16 cellular contexts compared by ENCODE assay signal in the genomic region with DNA sequence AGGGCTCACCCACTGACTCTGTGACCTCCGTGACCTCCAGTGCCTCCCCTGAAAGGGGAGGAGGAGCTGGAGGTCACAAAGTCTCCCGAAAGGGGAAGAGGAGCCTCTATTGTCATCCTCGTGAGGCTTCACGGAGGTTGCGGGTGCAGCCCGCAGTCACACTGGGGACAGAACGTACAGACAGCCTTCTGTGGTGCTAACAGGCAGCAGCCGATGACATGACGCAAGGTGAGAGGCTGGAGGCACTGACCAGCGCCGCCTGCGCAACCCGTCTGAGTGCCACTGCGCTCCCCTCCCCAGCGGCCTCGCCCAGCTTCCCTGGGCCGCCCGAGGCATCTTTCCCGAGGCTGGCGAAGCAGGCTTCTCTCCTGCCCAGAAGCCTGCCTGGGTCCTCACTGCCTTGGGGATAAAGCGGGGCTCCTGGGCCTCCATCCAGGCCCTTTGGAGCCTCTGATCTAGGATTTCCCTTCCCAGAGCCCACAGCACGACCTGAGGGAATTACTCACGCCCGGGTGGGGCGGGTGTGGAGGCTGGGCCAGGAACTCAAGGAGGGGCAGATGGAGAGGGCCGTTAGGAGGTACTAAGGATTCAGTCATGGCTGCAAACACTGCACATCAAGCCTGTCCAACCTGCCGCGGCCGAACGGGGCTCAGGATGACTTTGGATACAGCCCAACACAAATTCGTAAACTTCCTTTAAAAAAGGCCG. TPM values are rescaled to one million over a fixed set of nuclear protein-coding genes. Genes with fewer than 3 reads are reported as not detected.
DNase-seq lines count a peak whose midpoint lies in the region; ATAC-seq and TF ChIP-seq lines count a peak whose summit lies in the region.
"Had no signal": no experiment of that assay in that cellular context is flagged by ENCODE, and none has a peak within 500 bp of the region (broad histone marks: within the 10 kb centered on the region; RNA-seq: fewer than 3 reads in every experiment).

No MANE protein-coding gene starts in this region.

- H3K27ac Mint-ChIP-seq in activated naive CD4-positive, alpha-beta T cell treated with anti-CD3 and anti-CD28 coated beads, Interleukin-2, amount 10 ng/mL, durations not matched to agents 7 days and 5 days = no peak overlapping the region
- H3K27ac Mint-ChIP-seq in activated naive CD4-positive, alpha-beta T cell treated with anti-CD3 and anti-CD28 coated beads for 36 hours = no peak overlapping the region
- H3K27ac Mint-ChIP-seq in stimulated activated naive CD8-positive, alpha-beta T cell treated with anti-CD3 and anti-CD28 coated beads, Interleukin-15, amount 100 ng/mL, for 72 hours = no peak overlapping the region
- H3K27ac Mint-ChIP-seq: CD8-positive, alpha-beta memory T cell had no signal

- no peaks in the 10 kb centered on the region for H3K36me3 ChIP-seq in right lobe of liver
- no peaks in the 10 kb centered on the region for H3K36me3 ChIP-seq in transverse colon
- H3K36me3 ChIP-seq: gastroesophageal sphincter had no signal

- TF ChIP-seq EP300 in transverse colon (IDR thresholded peaks at IDR 0.05; ENCODE audit: low read depth) = no peak

- intact Hi-C loops in activated naive CD4-positive, alpha-beta T cell treated with anti-CD3 and anti-CD28 coated beads for 36 hours (cut with micrococcal nuclease) = no loop called here
- intact Hi-C loops in right lobe of liver (cut with DNase I) (loop anchor here in 1 of 2 donors (10.0 kb wide), 1 partner anchor 223 kb away; no protein-coding TSS in a partner anchor), transverse colon (cut with DNase I; ENCODE audit: low total_unique reads) (no loop called here)

- no peaks in the 10 kb centered on the region for H3K36me3 Mint-ChIP-seq in activated naive CD4-positive, alpha-beta T cell treated with anti-CD3 and anti-CD28 coated beads, Interleukin-2, amount 10 ng/mL, durations not matched to agents 7 days and 5 days
- no peaks in the 10 kb centered on the region for H3K36me3 Mint-ChIP-seq in activated naive CD4-positive, alpha-beta T cell treated with anti-CD3 and anti-CD28 coated beads for 36 hours (ENCODE audit: low read depth)

- no peaks in the 10 kb centered on the region for H3K9me3 ChIP-seq in right lobe of liver
- no peaks in the 10 kb centered on the region for H3K9me3 ChIP-seq in transverse colon
- H3K9me3 ChIP-seq: body of pancreas, gastroesophageal sphincter, SK-N-SH had no signal

- H3K4me3 ChIP-seq in right lobe of liver (no peak overlapping the region), transverse colon (no peak overlapping the region)
- H3K4me3 ChIP-seq: body of pancreas, gastroesophageal sphincter had no signal

- peak; percentile 10 for DNase-seq in activated naive CD4-positive, alpha-beta T cell treated with anti-CD3 and anti-CD28 coated beads, Interleukin-2, amount 10 ng/mL, durations not matched to agents 7 days and 5 days
- no peak for DNase-seq in activated naive CD4-positive, alpha-beta T cell treated with anti-CD3 and anti-CD28 coated beads for 36 hours
- DNase-seq in right lobe of liver = peak in 2 of 3 donors; percentile 48 to 64
- peak; percentile 64 for DNase-seq in transverse colon
- no peak for DNase-seq in stimulated activated naive CD8-positive, alpha-beta T cell treated with anti-CD3 and anti-CD28 coated beads, Interleukin-15, amount 100 ng/mL, for 72 hours
- DNase-seq: activated CD8-positive, alpha-beta memory T cell treated with anti-CD3 and anti-CD28 coated beads for 24 hours; body of pancreas; CD8-positive, alpha-beta memory T cell; SK-N-SH had no signal

- in situ Hi-C loops in transverse colon (cut with MboI; ENCODE audit: low pct_ligation_motif_present in 1 of 4, low pct_unique_long_range_greater_than_20kb in 1 of 4, low sequenced_read_pairs in 3 of 4) = no loop called here

- TF ChIP-seq POLR2A in right lobe of liver (IDR thresholded peaks at IDR 0.05) (no peak), transverse colon (IDR thresholded peaks at IDR 0.05) (no peak)

- TF ChIP-seq CTCF in VCaP (conservative IDR thresholded peaks at IDR 0.05) (no peak), right lobe of liver (IDR thresholded peaks at IDR 0.05) (no peak), transverse colon (IDR thresholded peaks at IDR 0.05) (no peak)

- no peak overlapping the region for H3K4me3 Mint-ChIP-seq in activated naive CD4-positive, alpha-beta T cell treated with anti-CD3 and anti-CD28 coated beads, Interleukin-2, amount 10 ng/mL, durations not matched to agents 7 days and 5 days
- no peak overlapping the region for H3K4me3 Mint-ChIP-seq in activated naive CD4-positive, alpha-beta T cell treated with anti-CD3 and anti-CD28 coated beads for 36 hours
- no peak overlapping the region for H3K4me3 Mint-ChIP-seq in stimulated activated naive CD8-positive, alpha-beta T cell treated with anti-CD3 and anti-CD28 coated beads, Interleukin-15, amount 100 ng/mL, for 72 hours

- no peaks in the 10 kb centered on the region for H3K4me1 Mint-ChIP-seq in activated naive CD4-positive, alpha-beta T cell treated with anti-CD3 and anti-CD28 coated beads, Interleukin-2, amount 10 ng/mL, durations not matched to agents 7 days and 5 days
- no peaks in the 10 kb centered on the region for H3K4me1 Mint-ChIP-seq in activated naive CD4-positive, alpha-beta T cell treated with anti-CD3 and anti-CD28 coated beads for 36 hours (ENCODE audit: low read depth)
- no peaks in the 10 kb centered on the region for H3K4me1 Mint-ChIP-seq in stimulated activated naive CD8-positive, alpha-beta T cell treated with anti-CD3 and anti-CD28 coated beads, Interleukin-15, amount 100 ng/mL, for 72 hours

- peaks cover 36% of the 10 kb centered on the region for H3K27me3 Mint-ChIP-seq in activated naive CD4-positive, alpha-beta T cell treated with anti-CD3 and anti-CD28 coated beads, Interleukin-2, amount 10 ng/mL, durations not matched to agents 7 days and 5 days
- H3K27me3 Mint-ChIP-seq in activated naive CD4-positive, alpha-beta T cell treated with anti-CD3 and anti-CD28 coated beads for 36 hours (ENCODE audit: low read depth) = no peaks in the 10 kb centered on the region
- H3K27me3 Mint-ChIP-seq in stimulated activated naive CD8-positive, alpha-beta T cell treated with anti-CD3 and anti-CD28 coated beads, Interleukin-15, amount 100 ng/mL, for 72 hours = peaks cover 10% of the 10 kb centered on the region

- no peaks in the 10 kb centered on the region for H3K27me3 ChIP-seq in right lobe of liver
- H3K27me3 ChIP-seq in transverse colon = no peaks in the 10 kb centered on the region
- H3K27me3 ChIP-seq: body of pancreas, gastroesophageal sphincter had no signal

- H3K27ac ChIP-seq in VCaP = peak overlapping the region; percentile 84
- peak overlapping the region in 1 of 3 donors; percentile 29 for H3K27ac ChIP-seq in right lobe of liver
- peak overlapping the region; percentile 25 to 58 (median 58) for H3K27ac ChIP-seq in transverse colon

- CTCF ChIA-PET in activated naive CD4-positive, alpha-beta T cell treated with anti-CD3 and anti-CD28 coated beads, Interleukin-2, amount 10 ng/mL, durations not matched to agents 7 days and 5 days (lab: Charles Lee) = interaction anchor here (0.6 kb wide), 1 partner anchor 152 kb away, joined by 3 read pairs; no protein-coding TSS in a partner anchor
- CTCF ChIA-PET in activated naive CD4-positive, alpha-beta T cell treated with anti-CD3 and anti-CD28 coated beads for 36 hours (lab: Charles Lee) = no interaction called here

- no peaks in the 10 kb centered on the region for H3K9me3 Mint-ChIP-seq in activated naive CD4-positive, alpha-beta T cell treated with anti-CD3 and anti-CD28 coated beads, Interleukin-2, amount 10 ng/mL, durations not matched to agents 7 days and 5 days
- no peaks in the 10 kb centered on the region for H3K9me3 Mint-ChIP-seq in activated naive CD4-positive, alpha-beta T cell treated with anti-CD3 and anti-CD28 coated beads for 36 hours
- H3K9me3 Mint-ChIP-seq in stimulated activated naive CD8-positive, alpha-beta T cell treated with anti-CD3 and anti-CD28 coated beads, Interleukin-15, amount 100 ng/mL, for 72 hours = no peaks in the 10 kb centered on the region
- H3K9me3 Mint-ChIP-seq: CD8-positive, alpha-beta memory T cell had no signal

- H3K4me1 ChIP-seq in right lobe of liver (peaks cover 0 to 8% (median 0%) of the 10 kb centered on the region in 4 donors), transverse colon (peaks cover 24 to 66% (median 40%) of the 10 kb centered on the region in 4 donors)

- ATAC-seq in right lobe of liver (no peak), HG03521 (IDR thresholded peaks at IDR 0.05; ENCODE audit: unreplicated experiment) (no peak), GM19328 (IDR thresholded peaks at IDR 0.05; ENCODE audit: unreplicated experiment) (no peak)
- ATAC-seq in stimulated activated naive CD8-positive, alpha-beta T cell treated with anti-CD3 and anti-CD28 coated beads, Interleukin-15, amount 100 ng/mL, for 72 hours = no peak
- ATAC-seq: body of pancreas, gastroesophageal sphincter had no signal

- 66% methylated on average over 6 of the region's 32 CpGs for WGBS in right lobe of liver (ENCODE audit: insufficient coverage, low coverage, low lambda C conversion rate, missing lambda C conversion rate)
- WGBS in transverse colon (ENCODE audit: low coverage in 1 of 2), 2 donors = 52% methylated on average over 31 of the region's 32 CpGs; no CpG with 5 or more reads in 1 of the 2 donors

RNA-seq across cellular contexts. Expression of gene LBHD2, which starts 12.3 kb away (rescaled TPM):
- total RNA-seq in activated naive CD4-positive, alpha-beta T cell treated with anti-CD3 and anti-CD28 coated beads for 36 hours = not detected
- total RNA-seq in right lobe of liver (not detected), transverse colon (not detected)
- total RNA-seq: body of pancreas; CD8-positive, alpha-beta memory T cell; gastroesophageal sphincter; pulmonary artery endothelial cell; urinary bladder had no signal

RNA-seq across cellular contexts. Expression of gene CDC42BPB, which starts 14.3 kb away (rescaled TPM):
- 1 to 10 TPM; 2.5 to 3.2 TPM for total RNA-seq in activated naive CD4-positive, alpha-beta T cell treated with anti-CD3 and anti-CD28 coated beads for 36 hours
- total RNA-seq in right lobe of liver = 10 to 100 TPM; 38.4 to 55.5 (median 43.0) TPM
- total RNA-seq in transverse colon = 100 to 1,000 TPM; 109 to 160 (median 123) TPM

RNA-seq across cellular contexts. Expression of gene EXOC3L4, which starts 22.8 kb away (rescaled TPM):
- total RNA-seq in activated naive CD4-positive, alpha-beta T cell treated with anti-CD3 and anti-CD28 coated beads for 36 hours = not detected
- 10 to 100 TPM; 34.2 to 87.1 (median 48.1) TPM for total RNA-seq in right lobe of liver
- 10 to 100 TPM; 15.2 to 49.0 (median 30.3) TPM for total RNA-seq in transverse colon
- total RNA-seq: A673; CD8-positive, alpha-beta memory T cell; pulmonary artery endothelial cell had no signal

RNA-seq across cellular contexts. Expression of gene TNFAIP2, which starts 51.6 kb away (rescaled TPM):
- under 1 TPM; 0.12 to 0.60 TPM for total RNA-seq in activated naive CD4-positive, alpha-beta T cell treated with anti-CD3 and anti-CD28 coated beads for 36 hours
- 100 to 1,000 TPM in 1 of 6 experiments, 10 to 100 TPM in 5; 23.2 to 122 (median 32.6) TPM for total RNA-seq in right lobe of liver
- total RNA-seq in transverse colon = 10 to 100 TPM; 25.1 to 76.3 (median 52.7) TPM

Comparison
In these comparisons a context has a peak if more than half of its experiments do, and no peak if none do; other contexts are left out.
1. DNase-seq: peak in activated naive CD4-positive, alpha-beta T cell treated with anti-CD3 and anti-CD28 coated beads, Interleukin-2, amount 10 ng/mL, durations not matched to agents 7 days and 5 days (single experiment), right lobe of liver (2 of 3) and transverse colon (single experiment); none in activated naive CD4-positive, alpha-beta T cell treated with anti-CD3 and anti-CD28 coated beads for 36 hours (single experiment) and stimulated activated naive CD8-positive, alpha-beta T cell treated with anti-CD3 and anti-CD28 coated beads, Interleukin-15, amount 100 ng/mL, for 72 hours (0 of 2).
2. RNA of gene CDC42BPB, which starts 14.3 kb away (total RNA-seq): 109 to 160 TPM in transverse colon and 38.4 to 55.5 TPM in right lobe of liver; 2.5 to 3.2 TPM in activated naive CD4-positive, alpha-beta T cell treated with anti-CD3 and anti-CD28 coated beads for 36 hours; every median in the first group is over 4 times any median in the second.
3. RNA of gene EXOC3L4, which starts 22.8 kb away (total RNA-seq): 34.2 to 87.1 TPM in right lobe of liver and 15.2 to 49.0 TPM in transverse colon; not detected in activated naive CD4-positive, alpha-beta T cell treated with anti-CD3 and anti-CD28 coated beads for 36 hours; every median in the first group is over 10 times any median in the second.